In genomic region chrX:110318664-110318968, GRCh38 we compare ENCODE assay signal across 8 cellular contexts. TPM values are rescaled to one million over a fixed set of nuclear protein-coding genes. Genes with fewer than 3 reads are reported as not detected.
A peak's percentile ranks its signal among the peaks of the same experiment; 100 is the strongest.
DNase-seq lines count a peak whose midpoint lies in the region; ATAC-seq and TF ChIP-seq lines count a peak whose summit lies in the region.

No MANE protein-coding gene starts in this region.

- H3K4me3 ChIP-seq in AG04450 (ENCODE audit: low read depth, low read length), result peak overlapping the region; percentile 68
- peak overlapping the region; percentile 37 for H3K4me3 ChIP-seq in colonic mucosa

- H3K27ac ChIP-seq in AG04450 (ENCODE audit: low read depth, low read length) (peak overlapping the region; percentile 39), colonic mucosa (peak overlapping the region; percentile 58)

- H3K4me1 Mint-ChIP-seq in nephron, result peaks cover 66% of the 10 kb centered on the region

- H3K9me3 ChIP-seq in AG04450 (ENCODE audit: control insufficient read depth, insufficient read depth, low read length) (no peaks in the 10 kb centered on the region; the same call in 1 of the 2 replicates), colonic mucosa (no peaks in the 10 kb centered on the region)

- no peaks in the 10 kb centered on the region for H3K36me3 Mint-ChIP-seq in nephron (ENCODE audit: low read depth)

- peak overlapping the region; percentile 92 to 97 (median 93) for H3K4me3 Mint-ChIP-seq in nephron

- peak overlapping the region; percentile 89 to 94 (median 89) for H3K27ac Mint-ChIP-seq in nephron

- no peaks in the 10 kb centered on the region for H3K9me3 Mint-ChIP-seq in nephron

- no peaks in the 10 kb centered on the region for H3K36me3 ChIP-seq in colonic mucosa

- H3K27me3 Mint-ChIP-seq in nephron (ENCODE audit: low read depth), result no peaks in the 10 kb centered on the region

- DNase-seq in AG04450 (ENCODE audit: low read depth, low spot score) (no peak), NCI-H1105 (lab: John Stamatoyannopoulos, UW) (peak; percentile 54), colonic mucosa (no peak), NOMO-1 (lab: John Stamatoyannopoulos, UW; ENCODE audit: unreplicated experiment in 2 of 2) (no peak)

- ATAC-seq in GM19395 (IDR thresholded peaks at IDR 0.05; ENCODE audit: unreplicated experiment) (peak; percentile 35), GM21367 (IDR thresholded peaks at IDR 0.05; ENCODE audit: unreplicated experiment) (no peak), GM18861 (IDR thresholded peaks at IDR 0.05; ENCODE audit: unreplicated experiment) (no peak)

- POLR2A ChIA-PET in AG04450 (lab: Yijun Ruan, JAX), result no interaction called here

- peak overlapping the region; percentile 68 to 70 for H3K9ac ChIP-seq in colonic mucosa (ENCODE audit: low read depth in 2 of 2, low read length in 2 of 2)

- no peaks in the 10 kb centered on the region for H3K27me3 ChIP-seq in AG04450 (ENCODE audit: control insufficient read depth, insufficient read depth, low read length)
- H3K27me3 ChIP-seq in colonic mucosa, result no peaks in the 10 kb centered on the region

- CTCF ChIA-PET in AG04450 (lab: Charles Lee), result interaction anchor here (1.3 kb wide), 1 partner anchor 172 kb away, joined by 4 read pairs; no protein-coding TSS in a partner anchor

- no peaks in the 10 kb centered on the region for H3K4me1 ChIP-seq in colonic mucosa

- intact Hi-C loops in colonic mucosa (cut with DNase I), result loop anchor here (10.0 kb wide), 1 partner anchor 154 kb away; no protein-coding TSS in a partner anchor

- TF ChIP-seq CTCF in AG04450 (IDR thresholded peaks at IDR 0.05; ENCODE audit: low read depth, low read length), result no peak
- no peak for TF ChIP-seq CTCF in colonic mucosa (IDR thresholded peaks at IDR 0.05)
- no peak for TF ChIP-seq CTCF in nephron (IDR thresholded peaks at IDR 0.05; ENCODE audit: unreplicated experiment in 3 of 3)

RNA-seq across cellular contexts. Expression of gene AMMECR1, which starts 0.7 kb away (rescaled TPM):
- polyA plus RNA-seq in AG04450 (2011; rRNA removed), result 10.2 and 13.0 TPM in 2 replicates
- polyA minus RNA-seq in AG04450 (2011; rRNA and poly(A)+ RNA removed), result 12.2 TPM in 2 replicates
- 10 to 100 TPM; 10.4 to 14.4 TPM for total RNA-seq in colonic mucosa

RNA-seq across cellular contexts. Expression of gene RTL9, which starts 40.0 kb away (rescaled TPM):
- polyA plus RNA-seq in AG04450 (2011; rRNA removed), result 0.12 and 0.37 TPM in 2 replicates
- polyA minus RNA-seq in AG04450 (2011; rRNA and poly(A)+ RNA removed), result 0.35 and 0.41 TPM in 2 replicates
- total RNA-seq in colonic mucosa, result not detected
